8 cellular contexts compared by ENCODE assay signal in genomic region chr18:32930695-32931301, GRCh38.
DNase-seq lines count a peak whose midpoint lies in the region; ATAC-seq and TF ChIP-seq lines count a peak whose summit lies in the region.

No MANE protein-coding gene starts in this region.

- H3K27me3 Mint-ChIP-seq in WTC11 (ENCODE audit: low read depth) = no peaks in the 10 kb centered on the region

- peak overlapping the region; percentile 75 for H2AFZ ChIP-seq in ACC112 (ENCODE audit: low read length, unreplicated experiment)

- no peaks in the 10 kb centered on the region for H3K79me2 ChIP-seq in ACC112 (ENCODE audit: control insufficient read depth, insufficient read depth, low read length, unreplicated experiment)

- peaks cover 11% of the 10 kb centered on the region for H3K36me3 Mint-ChIP-seq in WTC11

- no peak overlapping the region for H3K27ac ChIP-seq in ACC112 (ENCODE audit: low read depth, low read length)

- H3K36me3 ChIP-seq in ACC112 (ENCODE audit: insufficient read depth, low read length) = no peaks in the 10 kb centered on the region

- peaks cover 16% of the 10 kb centered on the region for H3K4me1 Mint-ChIP-seq in WTC11

- POLR2A ChIA-PET in WTC11 (lab: Charles Lee) = no interaction called here

- ATAC-seq in GM18517 (IDR thresholded peaks at IDR 0.05; ENCODE audit: unreplicated experiment) = peak; percentile 99
- peak; percentile 100 for ATAC-seq in HG02870 (IDR thresholded peaks at IDR 0.05; ENCODE audit: unreplicated experiment)
- peak; percentile 85 for ATAC-seq in WTC11
- ATAC-seq in left lobe of liver = no peak

- H3K27ac Mint-ChIP-seq in WTC11 = no peak overlapping the region

- H3K9me3 Mint-ChIP-seq in WTC11 = peaks cover 15% of the 10 kb centered on the region

- DNase-seq in NCI-H1417 (lab: John Stamatoyannopoulos, UW) (peak; percentile 15 to 59 (median 24)), WTC11 (ENCODE audit: low spot score) (no peak), lung microvascular endothelial cell (ENCODE audit: low read depth in 2 of 2) (peak; percentile 67 to 72), left lobe of liver (ENCODE audit: low spot score) (no peak), GDM1 (lab: John Stamatoyannopoulos, UW) (no peak)

- no peak overlapping the region for H3K4me3 Mint-ChIP-seq in WTC11

- H3K4me3 ChIP-seq in ACC112 (ENCODE audit: low read depth, low read length) = no peak overlapping the region

- no peaks in the 10 kb centered on the region for H3K4me1 ChIP-seq in ACC112 (ENCODE audit: control insufficient read depth, insufficient read depth, low read length, unreplicated experiment)

- H3K27me3 ChIP-seq in ACC112 (ENCODE audit: insufficient read depth, low read length) = peaks cover 6% of the 10 kb centered on the region; the same call in 1 of the 2 replicates

- CTCF ChIA-PET in WTC11 (lab: Charles Lee) = interaction anchor here (0.6 to 1.4 kb wide), 3 partner anchors 20 to 160 kb away, joined by 3 to 5 read pairs (median 3); no protein-coding TSS in a partner anchor

- peak; percentile 57 for TF ChIP-seq CTCF in WTC11 (IDR thresholded peaks at IDR 0.05)

TF ChIP-seq in WTC11, 78 proteins besides CTCF, POLR2A, EP300 and RAD21:
- TF ChIP-seq NR3C1 (CRISPR knock-in tag; conservative IDR thresholded peaks at IDR 0.05; ENCODE audit: low read depth) = no peak
- TF ChIP-seq GABPB1 (CRISPR knock-in tag; IDR thresholded peaks at IDR 0.05) = peak; percentile 73

Comparison
In these comparisons a context has a peak if more than half of its experiments do, and no peak if none do; other contexts are left out.
1. DNase-seq: peak in NCI-H1417 (3 of 3) and lung microvascular endothelial cell (2 of 2); none in WTC11 (single experiment), left lobe of liver (single experiment) and GDM1 (single experiment).